In the genomic region with DNA sequence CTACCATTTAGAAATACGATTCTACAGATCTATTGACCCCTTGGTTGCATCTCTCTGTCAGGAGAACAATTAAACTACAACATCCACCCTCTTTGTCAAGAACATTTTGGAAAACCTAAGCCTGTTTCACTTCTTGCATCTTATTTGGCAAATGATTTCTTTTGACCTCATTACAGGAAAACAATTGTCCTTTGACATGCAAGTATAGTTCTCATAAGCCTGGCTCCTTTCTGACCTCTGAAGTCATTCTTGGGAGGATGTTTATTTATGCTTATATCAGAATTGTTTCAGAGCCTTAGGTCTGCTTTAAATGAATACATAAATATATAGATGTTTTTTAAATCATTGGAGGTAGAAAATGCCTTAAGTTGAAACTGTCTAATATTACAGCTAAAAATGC, we compare ENCODE assay signal across 27 cellular contexts.
"Had no signal": no experiment of that assay in that cellular context is flagged by ENCODE, and none has a peak within 500 bp of the region (broad histone marks: within the 10 kb centered on the region; RNA-seq: fewer than 3 reads in every experiment).

No MANE protein-coding gene starts in this region.

- H3K27ac ChIP-seq: stomach, suprapubic skin, testis, thoracic aorta, thyroid gland, tibial artery, tibial nerve, transverse colon, upper lobe of left lung, upper lobe of right lung, uterus, vagina had no signal

- H3K4me3 ChIP-seq: stomach, suprapubic skin, testis, thoracic aorta, thyroid gland, tibial artery, tibial nerve, transverse colon, upper lobe of left lung, upper lobe of right lung, uterus, vagina had no signal

- H3K36me3 ChIP-seq: stomach, suprapubic skin, thoracic aorta, thyroid gland, tibial artery, tibial nerve, transverse colon, upper lobe of left lung, upper lobe of right lung, uterus, vagina had no signal

- H3K4me1 ChIP-seq: stomach, suprapubic skin, testis, thyroid gland, tibial artery, transverse colon, upper lobe of left lung, upper lobe of right lung, uterus, vagina had no signal

- H3K27me3 ChIP-seq: stomach, suprapubic skin, testis, thyroid gland, tibial artery, tibial nerve, transverse colon, upper lobe of left lung, upper lobe of right lung, uterus, vagina had no signal

- DNase-seq: stimulated activated CD4-positive, alpha-beta T cell treated with anti-CD3 and anti-CD28 coated beads, Interleukin-2, amount 100 ng/mL, for 48 hours; stimulated activated CD4-positive, alpha-beta T cell treated with anti-CD3 and anti-CD28 coated beads, Interleukin-4, amount 100 ng/mL, for 1 hour; stimulated activated CD4-positive, alpha-beta T cell treated with anti-CD3 and anti-CD28 coated beads, Interleukin-4, amount 100 ng/mL, for 24 hours; stimulated activated CD4-positive, alpha-beta T cell treated with anti-CD3 and anti-CD28 coated beads, Interleukin-4, amount 100 ng/mL, for 4 hours; stimulated activated CD8-positive, alpha-beta memory T cell treated with anti-CD3 and anti-CD28 coated beads, Interleukin-4, amount 100 ng/mL, for 48 hours; stimulated activated naive B cell treated with anti-CD40 and anti-IgM and Interleukin-4, amounts not matched to agents 10 μg/mL and 1 μg/mL and 100 μg/mL, for 72 hours; stimulated activated naive CD4-positive, alpha-beta T cell; stimulated activated naive CD4-positive, alpha-beta T cell treated with Interleukin-2 at 50 U/mL for 16 hours; stimulated activated naive CD8-positive, alpha-beta T cell treated with anti-CD3 and anti-CD28 coated beads, Interleukin-15, amount 100 ng/mL, for 72 hours; stimulated activated naive CD8-positive, alpha-beta T cell treated with anti-CD3 and anti-CD28 coated beads, Interleukin-15, Interleukin-2, amounts not matched to agents 100 U/mL and 50 U/mL, for 24 hours; stomach; substantia nigra; testis; thyroid gland; tibial artery; transverse colon; trophoblast cell; upper lobe of left lung; upper lobe of right lung; uterus had no signal

- FAIRE-seq: urothelium cell line had no signal

- H3K9me3 ChIP-seq: stomach, suprapubic skin, testis, thoracic aorta, thyroid gland, tibial artery, tibial nerve, transverse colon, upper lobe of left lung, upper lobe of right lung, uterus, vagina had no signal

- ATAC-seq: stimulated activated effector memory CD8-positive, alpha-beta T cell treated with anti-CD3 and anti-CD28 coated beads, Interleukin-12 subunit alpha, Interleukin-12 subunit beta, amount 100 ng/mL, for 72 hours; stimulated activated memory B cell treated with anti-CD40 and anti-IgM and Interleukin-4, amounts not matched to agents 10 μg/mL and 1 μg/mL and 100 μg/mL, for 72 hours; stimulated activated naive B cell treated with anti-CD40 and anti-IgM and Interleukin-4, amounts not matched to agents 10 μg/mL and 1 μg/mL and 100 μg/mL, for 72 hours; stimulated activated naive CD8-positive, alpha-beta T cell treated with anti-CD3 and anti-CD28 coated beads, Interleukin-15, amount 100 ng/mL, for 72 hours; stimulated activated naive CD8-positive, alpha-beta T cell treated with anti-CD3 and anti-CD28 coated beads, Interleukin-15, Interleukin-2, amounts not matched to agents 100 U/mL and 50 U/mL, for 24 hours; upper lobe of right lung had no signal
